ENCODE assay signal across 1 cellular context in genomic region chr17:29146369-29146972, GRCh38.
TF ChIP-seq lines count a peak whose summit lies in the region.

No MANE protein-coding gene starts in this region.

TF ChIP-seq in HCT116, 20 proteins besides CTCF, POLR2A, EP300 and RAD21:
- TF ChIP-seq REST (IDR thresholded peaks at IDR 0.05; ENCODE audit: low read depth) (no peak), MAX (IDR thresholded peaks at IDR 0.05) (0 out of 2 replicates have a peak, but pooled peaks have one; percentile 20), EGR1 (IDR thresholded peaks at IDR 0.05; ENCODE audit: low read depth) (no peak)
